2 cellular contexts compared by ENCODE assay signal in genomic region chr10:119773041-119773440, GRCh38.
A peak's percentile ranks its signal among the peaks of the same experiment; 100 is the strongest.
TF ChIP-seq lines count a peak whose summit lies in the region.

No MANE protein-coding gene starts in this region.

TF ChIP-seq in HEK293, 187 proteins besides CTCF, POLR2A, EP300 and RAD21:
- TF ChIP-seq ZNF121 (tag by site-specific recombination; IDR thresholded peaks at IDR 0.05): peak; percentile 74

TF ChIP-seq in WTC11, 78 proteins besides CTCF, POLR2A, EP300 and RAD21:
- TF ChIP-seq ZNF121 (CRISPR knock-in tag; IDR thresholded peaks at IDR 0.05): peak; percentile 79
